Comparison of ENCODE assay signal across 19 cellular contexts in genomic region chr16:85401370-85401916, GRCh38.
DNase-seq lines count a peak whose midpoint lies in the region; TF ChIP-seq lines count a peak whose summit lies in the region.
"Had no signal": no experiment of that assay in that cellular context is flagged by ENCODE, and none has a peak within 500 bp of the region (broad histone marks: within the 10 kb centered on the region; RNA-seq: fewer than 3 reads in every experiment).

No MANE protein-coding gene starts in this region.

- no peaks in the 10 kb centered on the region for H3K9me3 Mint-ChIP-seq in mesothelial cell of epicardium
- H3K9me3 Mint-ChIP-seq: activated CD8-positive, alpha-beta T cell treated with anti-CD3 and anti-CD28 coated beads for 36 hours; activated T-helper 17 cell treated with anti-CD3 and anti-CD28 coated beads, Interleukin-2, amount 50 U/mL, for 72 hours had no signal

- no peak overlapping the region for H3K27ac ChIP-seq in dorsolateral prefrontal cortex
- H3K27ac ChIP-seq: vagina had no signal

- H3K27me3 Mint-ChIP-seq in mesothelial cell of epicardium (ENCODE audit: low read depth): no peaks in the 10 kb centered on the region
- H3K27me3 Mint-ChIP-seq: activated CD8-positive, alpha-beta T cell treated with anti-CD3 and anti-CD28 coated beads for 36 hours; activated T-helper 17 cell treated with anti-CD3 and anti-CD28 coated beads, Interleukin-2, amount 50 U/mL, for 72 hours had no signal

- no peaks in the 10 kb centered on the region for H3K36me3 ChIP-seq in BE2C
- H3K36me3 ChIP-seq: HAP-1, vagina had no signal

- H3K36me3 Mint-ChIP-seq in mesothelial cell of epicardium: no peaks in the 10 kb centered on the region

- H3K4me1 ChIP-seq in BE2C: peaks cover 17% of the 10 kb centered on the region

- TF ChIP-seq CTCF in BE2C (IDR thresholded peaks at IDR 0.05; ENCODE audit: low read depth, low read length): no peak
- TF ChIP-seq CTCF in dorsolateral prefrontal cortex (IDR thresholded peaks at IDR 0.05 in 54 of 56, conservative IDR thresholded peaks at IDR 0.05 in 2 of 56; ENCODE audit: low read depth in 1 of 56, partially characterized antibody in 56 of 56): no peak
- TF ChIP-seq CTCF in mesothelial cell of epicardium (IDR thresholded peaks at IDR 0.05; ENCODE audit: unreplicated experiment): no peak

- 0 out of 2 replicates have a peak, but pooled peaks cover 5% of the 10 kb centered on the region for H3K9me3 ChIP-seq in BE2C
- H3K9me3 ChIP-seq: vagina had no signal

- TF ChIP-seq POLR2A in erythroblast (IDR thresholded peaks at IDR 0.05; ENCODE audit: low read length): no peak

- H3K4me3 Mint-ChIP-seq in mesothelial cell of epicardium: no peak overlapping the region
- H3K4me3 Mint-ChIP-seq: activated CD8-positive, alpha-beta T cell treated with anti-CD3 and anti-CD28 coated beads for 36 hours; activated T-helper 17 cell treated with anti-CD3 and anti-CD28 coated beads, Interleukin-2, amount 50 U/mL, for 72 hours had no signal

- H3K27ac Mint-ChIP-seq in mesothelial cell of epicardium: no peak overlapping the region
- H3K27ac Mint-ChIP-seq: activated CD8-positive, alpha-beta T cell treated with anti-CD3 and anti-CD28 coated beads for 36 hours; activated T-helper 17 cell treated with anti-CD3 and anti-CD28 coated beads, Interleukin-2, amount 50 U/mL, for 72 hours had no signal

- intact Hi-C loops in dorsolateral prefrontal cortex (cut with DNase I): no loop called here

- H3K4me1 Mint-ChIP-seq in mesothelial cell of epicardium: peaks cover 20% of the 10 kb centered on the region
- H3K4me1 Mint-ChIP-seq: activated T-helper 17 cell treated with anti-CD3 and anti-CD28 coated beads, Interleukin-2, amount 50 U/mL, for 72 hours had no signal

- H3K27me3 ChIP-seq in BE2C (no peaks in the 10 kb centered on the region), dorsolateral prefrontal cortex (no peaks in the 10 kb centered on the region)
- H3K27me3 ChIP-seq: vagina had no signal

- peak; percentile 1 for DNase-seq in activated CD4-positive, alpha-beta T cell treated with anti-CD3 and anti-CD28 coated beads for 48 hours
- DNase-seq in activated CD4-positive, alpha-beta T cell treated with anti-CD3 and anti-CD28 coated beads, Interleukin-2, amount 50 U/mL, for 1 hour: no peak
- DNase-seq in BE2C (peak; percentile 6), dorsolateral prefrontal cortex (peak in 6 of 10 donors; percentile 6 to 33 (median 18)), mesothelial cell of epicardium (ENCODE audit: low spot score in 2 of 2, unreplicated experiment in 2 of 2) (peak; percentile 12 to 36), kidney glomerular epithelial cell (lab: John Stamatoyannopoulos, UW) (no peak), HuH-7 (ENCODE audit: low spot score) (no peak), erythroblast (lab: John Stamatoyannopoulos, UW) (no peak)
- DNase-seq: activated CD8-positive, alpha-beta T cell treated with anti-CD3 and anti-CD28 coated beads for 36 hours; anterior cingulate cortex; effector memory CD4-positive, alpha-beta T cell; GDM1; NCI-H1105 treated with DMSO at 0.1 percent for 48 hours; NCI-H2081 treated with DMSO at 0.1 percent for 48 hours; substantia nigra had no signal

- H3K4me3 ChIP-seq in BE2C (ENCODE audit: low read depth, low read length): no peak overlapping the region
- H3K4me3 ChIP-seq in dorsolateral prefrontal cortex: no peak overlapping the region
- H3K4me3 ChIP-seq: HAP-1, lung, vagina had no signal

Comparison
In these comparisons a context has a peak if more than half of its experiments do, and no peak if none do; other contexts are left out.
1. DNase-seq: peak in activated CD4-positive, alpha-beta T cell treated with anti-CD3 and anti-CD28 coated beads for 48 hours (single experiment), BE2C (single experiment), dorsolateral prefrontal cortex (6 of 10) and mesothelial cell of epicardium (2 of 2); none in activated CD4-positive, alpha-beta T cell treated with anti-CD3 and anti-CD28 coated beads, Interleukin-2, amount 50 U/mL, for 1 hour (single experiment), kidney glomerular epithelial cell (single experiment), HuH-7 (single experiment) and erythroblast (0 of 2).